ENCODE assay signal across 20 cellular contexts in genomic region chr22:49334589-49334873, GRCh38.
"Had no signal": no experiment of that assay in that cellular context is flagged by ENCODE, and none has a peak within 500 bp of the region (broad histone marks: within the 10 kb centered on the region; RNA-seq: fewer than 3 reads in every experiment).

No MANE protein-coding gene starts in this region.

- DNase-seq: activated CD4-positive, alpha-beta T cell treated with anti-CD3 and anti-CD28 coated beads for 48 hours; activated CD4-positive, CD25-positive, alpha-beta regulatory T cell; activated CD8-positive, alpha-beta T cell treated with anti-CD3 and anti-CD28 coated beads, Interleukin-2, amount 10 ng/mL, durations not matched to agents 7 days and 5 days; activated naive CD4-positive, alpha-beta T cell; activated naive CD8-positive, alpha-beta T cell treated with anti-CD3 and anti-CD28 coated beads for 36 hours; amniotic stem cell; caudate nucleus; gastrocnemius medialis; heart left ventricle; left lung; mammary epithelial cell; nephron progenitor cell; spleen; stimulated activated CD4-positive, alpha-beta T cell treated with anti-CD3 and anti-CD28 coated beads, Interleukin-4, amount 100 ng/mL, for 4 hours; T-cell; testis had no signal

- H3K4me3 ChIP-seq: gastrocnemius medialis, heart left ventricle, left lung, pancreas, spleen, testis had no signal

- H3K9me3 ChIP-seq: gastrocnemius medialis, left lung, pancreas, spleen, testis had no signal

- H3K27me3 ChIP-seq: gastrocnemius medialis, testis had no signal

- FAIRE-seq: colon, pancreas had no signal

- ATAC-seq: activated CD8-positive, alpha-beta T cell treated with anti-CD3 and anti-CD28 coated beads, Interleukin-2, amount 10 ng/mL, durations not matched to agents 7 days and 5 days; gastrocnemius medialis; heart left ventricle; left lung; pancreas; SK-N-SH treated with all-trans-retinoic acid at 6 μM for 48 hours; stimulated activated memory B cell treated with anti-CD40 and anti-IgM and Interleukin-4, amounts not matched to agents 10 μg/mL and 1 μg/mL and 100 μg/mL, for 72 hours; T-cell had no signal

- H3K36me3 ChIP-seq: gastrocnemius medialis, heart left ventricle, left lung, pancreas, spleen had no signal

- H3K4me1 ChIP-seq: gastrocnemius medialis, heart left ventricle, left lung, pancreas, spleen, testis had no signal

- H3K27ac ChIP-seq: gastrocnemius medialis, heart left ventricle, left lung, pancreas, spleen, testis had no signal
